1 cellular context compared by ENCODE assay signal in the genomic region with DNA sequence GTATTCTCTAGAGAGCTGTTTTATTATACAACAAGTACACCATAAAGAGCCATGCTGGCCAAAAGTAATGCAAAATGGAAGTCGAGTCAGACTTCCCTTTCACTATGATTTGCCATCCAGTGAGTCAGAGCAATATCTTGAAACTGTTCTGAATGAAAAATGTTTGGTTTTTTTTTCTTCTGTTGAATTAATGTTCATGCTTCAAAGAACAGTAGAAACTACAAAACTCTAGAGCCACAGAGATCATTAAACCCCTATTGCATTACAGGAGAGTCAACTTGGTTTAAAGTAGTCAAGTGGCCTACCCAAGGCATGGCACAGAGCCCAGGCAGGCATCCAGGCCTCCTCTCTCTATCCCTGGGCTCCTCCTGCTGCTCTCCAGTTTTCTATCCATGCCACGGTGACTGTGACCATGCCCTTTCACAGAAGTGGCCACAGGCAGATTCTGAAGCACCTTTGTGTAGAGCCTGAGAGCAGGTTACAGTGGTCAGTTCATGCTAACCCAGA.
TF ChIP-seq lines count a peak whose summit lies in the region.

No MANE protein-coding gene starts in this region.

TF ChIP-seq in SK-N-SH, 30 proteins besides CTCF, POLR2A, EP300 and RAD21 (continued from another document):
- TF ChIP-seq, protein P1, sequence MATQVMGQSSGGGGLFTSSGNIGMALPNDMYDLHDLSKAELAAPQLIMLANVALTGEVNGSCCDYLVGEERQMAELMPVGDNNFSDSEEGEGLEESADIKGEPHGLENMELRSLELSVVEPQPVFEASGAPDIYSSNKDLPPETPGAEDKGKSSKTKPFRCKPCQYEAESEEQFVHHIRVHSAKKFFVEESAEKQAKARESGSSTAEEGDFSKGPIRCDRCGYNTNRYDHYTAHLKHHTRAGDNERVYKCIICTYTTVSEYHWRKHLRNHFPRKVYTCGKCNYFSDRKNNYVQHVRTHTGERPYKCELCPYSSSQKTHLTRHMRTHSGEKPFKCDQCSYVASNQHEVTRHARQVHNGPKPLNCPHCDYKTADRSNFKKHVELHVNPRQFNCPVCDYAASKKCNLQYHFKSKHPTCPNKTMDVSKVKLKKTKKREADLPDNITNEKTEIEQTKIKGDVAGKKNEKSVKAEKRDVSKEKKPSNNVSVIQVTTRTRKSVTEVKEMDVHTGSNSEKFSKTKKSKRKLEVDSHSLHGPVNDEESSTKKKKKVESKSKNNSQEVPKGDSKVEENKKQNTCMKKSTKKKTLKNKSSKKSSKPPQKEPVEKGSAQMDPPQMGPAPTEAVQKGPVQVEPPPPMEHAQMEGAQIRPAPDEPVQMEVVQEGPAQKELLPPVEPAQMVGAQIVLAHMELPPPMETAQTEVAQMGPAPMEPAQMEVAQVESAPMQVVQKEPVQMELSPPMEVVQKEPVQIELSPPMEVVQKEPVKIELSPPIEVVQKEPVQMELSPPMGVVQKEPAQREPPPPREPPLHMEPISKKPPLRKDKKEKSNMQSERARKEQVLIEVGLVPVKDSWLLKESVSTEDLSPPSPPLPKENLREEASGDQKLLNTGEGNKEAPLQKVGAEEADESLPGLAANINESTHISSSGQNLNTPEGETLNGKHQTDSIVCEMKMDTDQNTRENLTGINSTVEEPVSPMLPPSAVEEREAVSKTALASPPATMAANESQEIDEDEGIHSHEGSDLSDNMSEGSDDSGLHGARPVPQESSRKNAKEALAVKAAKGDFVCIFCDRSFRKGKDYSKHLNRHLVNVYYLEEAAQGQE (IDR thresholded peaks at IDR 0.05; ENCODE audit: low read depth, low read length), result no peak
TF ChIP-seq in SK-N-SH: peak in this region for 1.
